ENCODE assay signal across 1 cellular context in genomic region chr18:10526211-10526949, GRCh38.
TF ChIP-seq lines count a peak whose summit lies in the region.

No MANE protein-coding gene starts in this region.

TF ChIP-seq in IMR-90, 13 proteins besides CTCF, POLR2A, EP300 and RAD21 (continued from another document):
- TF ChIP-seq ELK1 (IDR thresholded peaks at IDR 0.05; ENCODE audit: borderline replicate concordance, low read depth, low read length) (no peak), RFX5 (IDR thresholded peaks at IDR 0.05; ENCODE audit: low read depth, low read length) (no peak), CEBPB (IDR thresholded peaks at IDR 0.05; ENCODE audit: low read depth, low read length) (no peak)
